Comparison of ENCODE assay signal across 17 cellular contexts in genomic region chr1:38727629-38728175, GRCh38.
DNase-seq lines count a peak whose midpoint lies in the region; ATAC-seq and TF ChIP-seq lines count a peak whose summit lies in the region.
"Had no signal": no experiment of that assay in that cellular context is flagged by ENCODE, and none has a peak within 500 bp of the region (broad histone marks: within the 10 kb centered on the region; RNA-seq: fewer than 3 reads in every experiment).

No MANE protein-coding gene starts in this region.

- TF ChIP-seq POLR2A in spleen (IDR thresholded peaks at IDR 0.05), result no peak
- TF ChIP-seq POLR2A in breast epithelium (IDR thresholded peaks at IDR 0.05), result no peak

- H3K36me3 ChIP-seq in HAP-1 (replicated peaks) (no peaks in the 10 kb centered on the region), colonic mucosa (no peaks in the 10 kb centered on the region), spleen (no peaks in the 10 kb centered on the region), breast epithelium (no peaks in the 10 kb centered on the region)
- H3K36me3 ChIP-seq: lower lobe of right lung, ovary, uterus had no signal

- WGBS in spleen, 5 donors, result 4 to 8% (median 4%) methylated on average over 7 of the region's 7 CpGs

- no peaks in the 10 kb centered on the region for H3K27me3 ChIP-seq in HAP-1 (ENCODE audit: low read depth)
- H3K27me3 ChIP-seq in colonic mucosa, result no peaks in the 10 kb centered on the region
- H3K27me3 ChIP-seq in spleen (replicated peaks in 1 of 7), result peaks cover 0 to 64% (median 10%) of the 10 kb centered on the region in 7 donors
- no peaks in the 10 kb centered on the region for H3K27me3 ChIP-seq in breast epithelium
- H3K27me3 ChIP-seq: ovary, uterus had no signal

- H3K4me3 ChIP-seq in HAP-1 (no peak overlapping the region), colonic mucosa (no peak overlapping the region), spleen (no peak overlapping the region), breast epithelium (no peak overlapping the region)
- H3K4me3 ChIP-seq: lower lobe of right lung, ovary, skin epidermis, uterus had no signal

- H3K9ac ChIP-seq in colonic mucosa (ENCODE audit: low read depth in 2 of 2, low read length in 2 of 2), result no peak overlapping the region

- intact Hi-C loops in colonic mucosa (cut with DNase I), result no loop called here
- intact Hi-C loops in spleen (cut with DNase I; ENCODE audit: low total_unique reads), result no loop called here
- intact Hi-C loops in breast epithelium (cut with DNase I; ENCODE audit: low total_unique reads), result no loop called here

- DNase-seq in HAP-1 (ENCODE audit: low spot score in 2 of 2) (peak; percentile 69 to 99), colonic mucosa (no peak), islet precursor cell (peak; percentile 14), spleen (no peak), breast epithelium (ENCODE audit: low spot score in 2 of 2) (no peak), Kasumi-1 (lab: John Stamatoyannopoulos, UW) (no peak)
- DNase-seq: activated CD4-positive, alpha-beta memory T cell treated with anti-CD3 and anti-CD28 coated beads, Interleukin-2, amount 10 ng/mL, durations not matched to agents 7 days and 5 days; CD4-positive, alpha-beta T cell; cerebellar nuclear complex; GF-D8; lower lobe of right lung; NCI-H510A; stimulated activated naive CD4-positive, alpha-beta T cell treated with Interleukin-2 at 50 U/mL for 16 hours had no signal

- no peak for ATAC-seq in HG03469 (IDR thresholded peaks at IDR 0.05; ENCODE audit: unreplicated experiment)

- H3K27ac ChIP-seq in colonic mucosa (peak overlapping the region; percentile 3), spleen (peak overlapping the region in 6 of 8 donors; percentile 22 to 63 (median 50)), breast epithelium (no peak overlapping the region)
- H3K27ac ChIP-seq: lower lobe of right lung, ovary, uterus had no signal

- H3K4me1 ChIP-seq in HAP-1 (peaks cover 33% of the 10 kb centered on the region), colonic mucosa (no peaks in the 10 kb centered on the region), spleen (peaks cover 0 to 29% (median 14%) of the 10 kb centered on the region in 6 donors), breast epithelium (no peaks in the 10 kb centered on the region)

- in situ Hi-C loops in HAP-1 (cut with MboI; ENCODE audit: low sequenced_read_pairs), result no loop called here

- H3K9me3 ChIP-seq in HAP-1 (no peaks in the 10 kb centered on the region; the same call in 1 of the 2 replicates), colonic mucosa (no peaks in the 10 kb centered on the region), spleen (no peaks in the 10 kb centered on the region), breast epithelium (no peaks in the 10 kb centered on the region)
- H3K9me3 ChIP-seq: lower lobe of right lung, ovary, uterus had no signal

- no peak for TF ChIP-seq CTCF in colonic mucosa (IDR thresholded peaks at IDR 0.05)
- no peak for TF ChIP-seq CTCF in spleen (IDR thresholded peaks at IDR 0.05 in 8 of 11, conservative IDR thresholded peaks at IDR 0.05 in 3 of 11)
- TF ChIP-seq CTCF in breast epithelium (IDR thresholded peaks at IDR 0.05), result no peak

Comparison
In these comparisons a context has a peak if more than half of its experiments do, and no peak if none do; other contexts are left out.
1. DNase-seq: peak in HAP-1 (2 of 2) and islet precursor cell (single experiment); none in colonic mucosa (single experiment), spleen (single experiment), breast epithelium (0 of 2) and Kasumi-1 (0 of 2).
2. H3K27ac ChIP-seq: peak in colonic mucosa (single experiment) and spleen (6 of 8); none in breast epithelium (0 of 2).